9 cellular contexts compared by ENCODE assay signal in genomic region chr7:75739796-75740672, GRCh38. TPM values are rescaled to one million over a fixed set of nuclear protein-coding genes. Genes with fewer than 3 reads are reported as not detected.
DNase-seq lines count a peak whose midpoint lies in the region; ATAC-seq, FAIRE-seq and TF ChIP-seq lines count a peak whose summit lies in the region.
"Had no signal": no experiment of that assay in that cellular context is flagged by ENCODE, and none has a peak within 500 bp of the region (broad histone marks: within the 10 kb centered on the region; RNA-seq: fewer than 3 reads in every experiment).

No MANE protein-coding gene starts in this region.

- H3K36me3 Mint-ChIP-seq in osteocyte (ENCODE audit: unreplicated experiment): peaks cover 4% of the 10 kb centered on the region

- ATAC-seq in A549 (no peak), GM19372 (IDR thresholded peaks at IDR 0.05; ENCODE audit: low read depth, unreplicated experiment) (peak; percentile 16)

- CTCF ChIA-PET in A549 (lab: Yijun Ruan, JAX): interaction anchor here (0.6 to 2.7 kb wide), 8 partner anchors 9 to 695 kb away, joined by 3 to 15 read pairs (median 4); no protein-coding TSS in a partner anchor

- DNase-seq in A549 (ENCODE audit: low read depth in 1 of 2, low spot score in 1 of 2): no peak
- peak; percentile 78 for DNase-seq in RKO (ENCODE audit: low spot score)
- no peak for DNase-seq in osteocyte (ENCODE audit: extremely low spot score, unreplicated experiment)
- no peak for DNase-seq in NCI-H524 (lab: John Stamatoyannopoulos, UW)
- DNase-seq in NCI-H1417 treated with DMSO at 0.1 percent for 48 hours (lab: John Stamatoyannopoulos, UW): no peak
- DNase-seq in CD1c-positive myeloid dendritic cell (ENCODE audit: extremely low spot score): no peak

- peaks cover 33% of the 10 kb centered on the region for H3K4me1 ChIP-seq in A549
- H3K4me1 ChIP-seq in endocrine pancreas (ENCODE audit: control insufficient read depth, insufficient read depth, low read length): no peaks in the 10 kb centered on the region

- H3K9me3 Mint-ChIP-seq in osteocyte (ENCODE audit: unreplicated experiment): no peaks in the 10 kb centered on the region

- TF ChIP-seq POLR2A in A549 (IDR thresholded peaks at IDR 0.05; ENCODE audit: low read length): no peak

- peaks cover 44% of the 10 kb centered on the region for H3K4me1 Mint-ChIP-seq in osteocyte (ENCODE audit: unreplicated experiment)

- peak overlapping the region; percentile 75 for H3K4me2 ChIP-seq in A549

- H3K27me3 Mint-ChIP-seq in osteocyte (ENCODE audit: unreplicated experiment): peaks cover 2% of the 10 kb centered on the region

- no peak for TF ChIP-seq EP300 in A549 (IDR thresholded peaks at IDR 0.05)

- no peaks in the 10 kb centered on the region for H3K9me3 ChIP-seq in A549
- no peaks in the 10 kb centered on the region for H3K9me3 ChIP-seq in endocrine pancreas (ENCODE audit: control insufficient read depth, low read length)

- TF ChIP-seq CTCF in A549 (IDR thresholded peaks at IDR 0.05) (no peak), osteocyte (IDR thresholded peaks at IDR 0.05) (no peak)

- H3K27ac Mint-ChIP-seq in osteocyte (ENCODE audit: unreplicated experiment): peak overlapping the region; percentile 95

- WGBS in A549 (ENCODE audit: missing lambda C conversion rate): 62% methylated on average over 26 of the region's 26 CpGs

- H3K36me3 ChIP-seq in endocrine pancreas (ENCODE audit: control insufficient read depth, insufficient read depth, low read length): no peaks in the 10 kb centered on the region

- FAIRE-seq in A549 (lab: Jason Lieb, UNC): no peak

- H3K27ac ChIP-seq in A549: peak overlapping the region; percentile 78 to 91

- POLR2A ChIA-PET in A549 (lab: Yijun Ruan, JAX): interaction anchor here (0.6 to 0.8 kb wide), 3 partner anchors 56 to 199 kb away, joined by 3 to 7 read pairs (median 3); no protein-coding TSS in a partner anchor

- H3K9ac ChIP-seq in endocrine pancreas (ENCODE audit: control insufficient read depth, insufficient read depth, low read length): peak overlapping the region; percentile 55

- H3K4me3 Mint-ChIP-seq in osteocyte (ENCODE audit: unreplicated experiment): peak overlapping the region; percentile 90

- TF ChIP-seq RAD21 in A549 (conservative IDR thresholded peaks at IDR 0.05 in 1 of 2, IDR thresholded peaks at IDR 0.05 in 1 of 2): no peak

- H3K4me3 ChIP-seq in A549 (peak overlapping the region; percentile 56), endocrine pancreas (ENCODE audit: control insufficient read depth, insufficient read depth, low read length) (peak overlapping the region; percentile 42)

- no peaks in the 10 kb centered on the region for H3K27me3 ChIP-seq in endocrine pancreas (ENCODE audit: control insufficient read depth, insufficient read depth, low read length)

TF ChIP-seq in A549, 52 proteins besides CTCF, POLR2A, EP300 and RAD21:
- TF ChIP-seq CHD4 (IDR thresholded peaks at IDR 0.05; ENCODE audit: borderline replicate concordance) (0 out of 2 replicates have a peak, but pooled peaks have one; percentile 36), MAFK (IDR thresholded peaks at IDR 0.05; ENCODE audit: partially characterized antibody) (peak; percentile 11), NFE2L2 (conservative IDR thresholded peaks at IDR 0.05; ENCODE audit: low read length) (no peak)
TF ChIP-seq in A549: peak in this region for 2.

RNA-seq across cellular contexts. Expression of gene HIP1, which starts 1.3 kb away (rescaled TPM):
- polyA plus RNA-seq in A549 (2011; rRNA removed) (33.4 and 39.0 TPM in 2 replicates), A549 (2017; fragmentation: RNase III; extraction: RNeasy Plus Mini Kit Qiagen cat#74134 plus additional on column Dnase treatment) (17.3 to 19.6 TPM (median 19.0 TPM) in 3 replicates)
- polyA plus RNA-seq in A549 (2012; cell fraction: cytosol; rRNA removed): 27.4 and 35.7 TPM in 2 replicates
- polyA plus RNA-seq in A549 (2012; cell fraction: nucleus; rRNA removed): 31.5 and 36.7 TPM in 2 replicates
- polyA minus RNA-seq in A549 (2011; rRNA and poly(A)+ RNA removed): 56.5 and 69.9 TPM in 2 replicates
- total RNA-seq in osteocyte: 55.3 and 62.0 TPM in 2 replicates

RNA-seq across cellular contexts. Expression of gene CCL26, which starts 32.0 kb away (rescaled TPM):
- 2.5 and 2.7 TPM in 2 replicates for polyA plus RNA-seq in A549 (2011; rRNA removed)
- polyA plus RNA-seq in A549 (2012; cell fraction: cytosol; rRNA removed): 3.9 and 4.1 TPM in 2 replicates
- polyA plus RNA-seq in A549 (2012; cell fraction: nucleus; rRNA removed): 2.0 and 2.4 TPM in 2 replicates
- polyA plus RNA-seq in A549 (2017; fragmentation: RNase III; extraction: RNeasy Plus Mini Kit Qiagen cat#74134 plus additional on column Dnase treatment): 11.6 to 16.3 TPM (median 13.6 TPM) in 3 replicates
- 1.7 and 2.4 TPM in 2 replicates for polyA minus RNA-seq in A549 (2011; rRNA and poly(A)+ RNA removed)
- total RNA-seq in osteocyte: not detected in 2 replicates
- total RNA-seq: lung microvascular endothelial cell had no signal
